In genomic region chrX:107429090-107429489, GRCh38 we compare ENCODE assay signal across 9 cellular contexts. TPM values are rescaled to one million over a fixed set of nuclear protein-coding genes. Genes with fewer than 3 reads are reported as not detected.
DNase-seq lines count a peak whose midpoint lies in the region; ATAC-seq, FAIRE-seq and TF ChIP-seq lines count a peak whose summit lies in the region.
"Had no signal": no experiment of that assay in that cellular context is flagged by ENCODE, and none has a peak within 500 bp of the region (broad histone marks: within the 10 kb centered on the region; RNA-seq: fewer than 3 reads in every experiment).

No MANE protein-coding gene starts in this region.

- FAIRE-seq in A549 (lab: Jason Lieb, UNC) = peak; percentile 78

- H3K36me3 ChIP-seq in sigmoid colon = no peaks in the 10 kb centered on the region
- no peaks in the 10 kb centered on the region for H3K36me3 ChIP-seq in aorta (ENCODE audit: control insufficient read depth in 1 of 2, insufficient read depth in 2 of 2, low read length in 1 of 2)

- TF ChIP-seq CTCF in A549 (IDR thresholded peaks at IDR 0.05) (peak; percentile 28; the same call in 1 of the 3 replicates), GM10266 (IDR thresholded peaks at IDR 0.05; ENCODE audit: control insufficient read depth, insufficient read depth, low read depth, missing control alignments) (peak; percentile 35), fibroblast of mammary gland (conservative IDR thresholded peaks at IDR 0.05; ENCODE audit: control insufficient read depth, insufficient read depth, low read depth, low read length) (peak; percentile 38), sigmoid colon (IDR thresholded peaks at IDR 0.05) (no peak)

- no peak overlapping the region for H3K4me2 ChIP-seq in A549

- H3K4me1 ChIP-seq in A549 (no peaks in the 10 kb centered on the region), sigmoid colon (no peaks in the 10 kb centered on the region), aorta (ENCODE audit: control insufficient read depth in 1 of 2, insufficient read depth in 2 of 2, low read length in 2 of 2) (no peaks in the 10 kb centered on the region)

- H3K27ac ChIP-seq in A549 = no peak overlapping the region
- H3K27ac ChIP-seq in sigmoid colon = no peak overlapping the region
- H3K27ac ChIP-seq in aorta (ENCODE audit: low read depth in 1 of 2, low read length in 2 of 2) = no peak overlapping the region

- H3K27me3 ChIP-seq in sigmoid colon = no peaks in the 10 kb centered on the region
- H3K27me3 ChIP-seq in aorta (ENCODE audit: control insufficient read depth in 1 of 2, insufficient read depth in 2 of 2, low read length in 1 of 2) = no peaks in the 10 kb centered on the region

- WGBS in A549 (ENCODE audit: missing lambda C conversion rate) = 10% methylated on average over 6 of the region's 6 CpGs
- WGBS in sigmoid colon, 2 donors = 36 to 58% methylated on average over 6 of the region's 6 CpGs
- WGBS in aorta, 2 donors = 44 to 50% methylated on average over 6 of the region's 6 CpGs

- TF ChIP-seq EP300 in A549 (IDR thresholded peaks at IDR 0.05) (no peak), sigmoid colon (IDR thresholded peaks at IDR 0.05) (no peak)

- POLR2A ChIA-PET in A549 (lab: Yijun Ruan, JAX) = no interaction called here

- TF ChIP-seq RAD21 in A549 (conservative IDR thresholded peaks at IDR 0.05 in 1 of 2, IDR thresholded peaks at IDR 0.05 in 1 of 2) = peak; percentile 37 to 52; a peak in 3 of 5 replicates

- H3K9me3 ChIP-seq in A549 = no peaks in the 10 kb centered on the region
- H3K9me3 ChIP-seq in sigmoid colon = no peaks in the 10 kb centered on the region
- no peaks in the 10 kb centered on the region for H3K9me3 ChIP-seq in aorta (ENCODE audit: control insufficient read depth, low read length)
- H3K9me3 ChIP-seq: mucosa of descending colon had no signal

- H3K4me3 ChIP-seq in A549 (no peak overlapping the region), fibroblast of mammary gland (ENCODE audit: control insufficient read depth, low read depth, low read length) (no peak overlapping the region), sigmoid colon (no peak overlapping the region), aorta (ENCODE audit: low read length in 2 of 2) (no peak overlapping the region)
- H3K4me3 ChIP-seq: mucosa of descending colon had no signal

- no peak for ATAC-seq in A549
- ATAC-seq in GM19467 (IDR thresholded peaks at IDR 0.05; ENCODE audit: unreplicated experiment) = no peak
- ATAC-seq in aorta (ENCODE audit: low FRiP score) = no peak
- ATAC-seq: mucosa of descending colon had no signal

- intact Hi-C loops in sigmoid colon (cut with DNase I) (no loop called here), aorta (cut with DNase I) (no loop called here)

- DNase-seq in A549 (ENCODE audit: low read depth in 1 of 2, low spot score in 1 of 2) (peak in 1 of 2 experiments; percentile 61), GM10266 (ENCODE audit: extremely low spot score) (no peak), RPMI7951 (ENCODE audit: low read depth) (peak; percentile 21), fibroblast of mammary gland (ENCODE audit: low read depth) (peak; percentile 48), pons (ENCODE audit: low spot score) (no peak), sigmoid colon (no peak), aorta (no peak)

- CTCF ChIA-PET in A549 (lab: Yijun Ruan, JAX) = interaction anchor here (0.8 to 2.2 kb wide), 4 partner anchors 9 to 555 kb away, joined by 3 to 13 read pairs (median 4); no protein-coding TSS in a partner anchor

- no peak for TF ChIP-seq POLR2A in A549 (IDR thresholded peaks at IDR 0.05; ENCODE audit: low read length)
- no peak for TF ChIP-seq POLR2A in sigmoid colon (IDR thresholded peaks at IDR 0.05)

TF ChIP-seq in A549, 52 proteins besides CTCF, POLR2A, EP300 and RAD21:
- TF ChIP-seq EHMT2 (IDR thresholded peaks at IDR 0.05; ENCODE audit: low read depth) = no peak
- peak; percentile 36 for TF ChIP-seq SMC3 (IDR thresholded peaks at IDR 0.05)

RNA-seq across cellular contexts. Expression of gene FRMPD3, which starts 20.4 kb away (rescaled TPM):
- polyA plus RNA-seq in A549 (2011; rRNA removed) = 0.01 and 0.03 TPM in 2 replicates
- polyA plus RNA-seq in A549 (2012; cell fraction: cytosol; rRNA removed) = 0.01 TPM in 2 replicates
- 0.01 and 0.04 TPM in 2 replicates for polyA plus RNA-seq in A549 (2012; cell fraction: nucleus; rRNA removed)
- polyA plus RNA-seq in A549 (2017; fragmentation: RNase III; extraction: RNeasy Plus Mini Kit Qiagen cat#74134 plus additional on column Dnase treatment) = 0.05 TPM in 3 replicates
- 0.05 TPM in 1 of 2 replicates, not detected in the other for polyA minus RNA-seq in A549 (2011; rRNA and poly(A)+ RNA removed)
- not detected in 2 replicates for total RNA-seq in RPMI7951 (2014; rRNA removed; shearing (Covaris generic))
- total RNA-seq in sigmoid colon = under 1 TPM in 3 of 4 donors, not detected in 1; under 0.01 to 0.16 (median 0.14) TPM
- polyA plus RNA-seq in sigmoid colon = under 1 TPM in 2 of 3 donors, not detected in 1; under 0.01 to 0.52 TPM
- total RNA-seq in aorta = 1 to 10 TPM in 1 of 2 donors, under 1 TPM in 1; 0.19 to 1.2 TPM
- polyA plus RNA-seq in aorta = not detected

Comparison
In these comparisons a context has a peak if more than half of its experiments do, and no peak if none do; other contexts are left out.
1. DNase-seq: peak in RPMI7951 (single experiment) and fibroblast of mammary gland (single experiment); none in GM10266 (single experiment), pons (single experiment), sigmoid colon (single experiment) and aorta (0 of 2).
2. CTCF ChIP-seq: peak in A549 (single experiment), GM10266 (single experiment) and fibroblast of mammary gland (single experiment); none in sigmoid colon (0 of 4).